Comparison of ENCODE assay signal across 9 cellular contexts in genomic region chr11:67435727-67436458, GRCh38. TPM values are rescaled to one million over a fixed set of nuclear protein-coding genes. Genes with fewer than 3 reads are reported as not detected.
DNase-seq lines count a peak whose midpoint lies in the region; ATAC-seq, FAIRE-seq and TF ChIP-seq lines count a peak whose summit lies in the region.
"Had no signal": no experiment of that assay in that cellular context is flagged by ENCODE, and none has a peak within 500 bp of the region (broad histone marks: within the 10 kb centered on the region; RNA-seq: fewer than 3 reads in every experiment).

No MANE protein-coding gene starts in this region.

- peak overlapping the region; percentile 99 for H3K27ac Mint-ChIP-seq in activated naive CD4-positive, alpha-beta T cell treated with anti-CD3 and anti-CD28 coated beads for 36 hours

- 68 to 96% methylated on average over 5 to 15 of the region's 38 CpGs for whole genome bisulfite sequencing in esophagus squamous epithelium, 2 donors

- no peaks in the 10 kb centered on the region for H3K27me3 Mint-ChIP-seq in activated naive CD4-positive, alpha-beta T cell treated with anti-CD3 and anti-CD28 coated beads for 36 hours (ENCODE audit: low read depth)

- TF ChIP-seq POLR2A in Peyer's patch (IDR thresholded peaks at IDR 0.05) (no peak), esophagus squamous epithelium (IDR thresholded peaks at IDR 0.05) (no peak)

- DNase-seq in activated naive CD4-positive, alpha-beta T cell treated with anti-CD3 and anti-CD28 coated beads for 36 hours: no peak
- DNase-seq in activated naive CD4-positive, alpha-beta T cell treated with anti-CD3 and anti-CD28 coated beads, Interleukin-2, amount 50 U/mL, for 16 hours: no peak
- DNase-seq in Peyer's patch (no peak), esophagus squamous epithelium (lab: John Stamatoyannopoulos, UW) (no peak), frontal cortex (ENCODE audit: low spot score in 2 of 2) (no peak), GM19239 (ENCODE audit: insufficient read length, low spot score) (no peak)

- CTCF ChIA-PET in activated naive CD4-positive, alpha-beta T cell treated with anti-CD3 and anti-CD28 coated beads for 36 hours (lab: Charles Lee): interaction anchor here (0.7 to 3.8 kb wide), 3 partner anchors 31 to 211 kb away, joined by 3 to 20 read pairs (median 3); no protein-coding TSS in a partner anchor

- TF ChIP-seq CTCF in Peyer's patch (IDR thresholded peaks at IDR 0.05) (no peak), esophagus squamous epithelium (IDR thresholded peaks at IDR 0.05) (no peak)

- no peaks in the 10 kb centered on the region for H3K27me3 ChIP-seq in Peyer's patch
- H3K27me3 ChIP-seq in esophagus squamous epithelium: no peaks in the 10 kb centered on the region
- no peaks in the 10 kb centered on the region for H3K27me3 ChIP-seq in stomach smooth muscle (ENCODE audit: control insufficient read depth in 1 of 2, insufficient read depth in 2 of 2, low read length in 2 of 2)

- H3K9me3 ChIP-seq in Peyer's patch: no peaks in the 10 kb centered on the region
- H3K9me3 ChIP-seq in esophagus squamous epithelium: no peaks in the 10 kb centered on the region
- H3K9me3 ChIP-seq in stomach smooth muscle (ENCODE audit: control insufficient read depth in 2 of 2, low read length in 2 of 2): no peaks in the 10 kb centered on the region

- intact Hi-C loops in activated naive CD4-positive, alpha-beta T cell treated with anti-CD3 and anti-CD28 coated beads for 36 hours (cut with micrococcal nuclease): loop anchor here (1.0 kb wide), 2 partner anchors 8 to 28 kb away; partner anchors contain the start of gene RPS6KB2
- intact Hi-C loops in esophagus squamous epithelium (cut with DNase I): no loop called here

- H3K36me3 ChIP-seq in Peyer's patch (peaks cover 0 to 90% (median 0%) of the 10 kb centered on the region in 3 donors), esophagus squamous epithelium (peaks cover 45 to 98% (median 57%) of the 10 kb centered on the region in 3 donors), stomach smooth muscle (ENCODE audit: control insufficient read depth in 2 of 2, insufficient read depth in 2 of 2, low read length in 2 of 2) (peaks cover 18 to 33% of the 10 kb centered on the region in 2 donors)

- H3K27ac ChIP-seq in Peyer's patch: peak overlapping the region; percentile 16 to 99 (median 62)
- H3K27ac ChIP-seq in esophagus squamous epithelium: peak overlapping the region; percentile 40 to 84 (median 75)
- peak overlapping the region; percentile 18 for H3K27ac ChIP-seq in stomach smooth muscle (ENCODE audit: low read length)
- H3K27ac ChIP-seq: parathyroid adenoma had no signal

- peak overlapping the region; percentile 4 to 81 (median 62) for H3K4me3 ChIP-seq in Peyer's patch
- peak overlapping the region in 3 of 4 donors; percentile 39 to 58 (median 41) for H3K4me3 ChIP-seq in esophagus squamous epithelium
- H3K4me3 ChIP-seq in stomach smooth muscle (ENCODE audit: low read length in 2 of 2): no peak overlapping the region

- H3K4me1 Mint-ChIP-seq in activated naive CD4-positive, alpha-beta T cell treated with anti-CD3 and anti-CD28 coated beads for 36 hours (ENCODE audit: low read depth): peaks cover 59% of the 10 kb centered on the region

- no peaks in the 10 kb centered on the region for H3K9me3 Mint-ChIP-seq in activated naive CD4-positive, alpha-beta T cell treated with anti-CD3 and anti-CD28 coated beads for 36 hours

- no peak for FAIRE-seq in frontal cortex (lab: Jason Lieb, UNC)
- no peak for FAIRE-seq in GM19239 (lab: Jason Lieb, UNC)

- H3K9ac ChIP-seq in stomach smooth muscle (ENCODE audit: low read length in 2 of 2): no peak overlapping the region
- H3K9ac ChIP-seq: parathyroid adenoma had no signal

- peak overlapping the region; percentile 90 for H3K4me3 Mint-ChIP-seq in activated naive CD4-positive, alpha-beta T cell treated with anti-CD3 and anti-CD28 coated beads for 36 hours

- no peak for ATAC-seq in HG02840 (IDR thresholded peaks at IDR 0.05; ENCODE audit: low FRiP score, unreplicated experiment)

- H3K36me3 Mint-ChIP-seq in activated naive CD4-positive, alpha-beta T cell treated with anti-CD3 and anti-CD28 coated beads for 36 hours (ENCODE audit: low read depth): peaks cover 48% of the 10 kb centered on the region

- H3K4me1 ChIP-seq in Peyer's patch (peaks cover 0 to 53% (median 24%) of the 10 kb centered on the region in 4 donors), esophagus squamous epithelium (peaks cover 38 to 87% (median 45%) of the 10 kb centered on the region in 3 donors), stomach smooth muscle (ENCODE audit: control insufficient read depth, insufficient read depth, low read length) (peaks cover 12% of the 10 kb centered on the region)
- H3K4me1 ChIP-seq: parathyroid adenoma had no signal

RNA-seq across cellular contexts. Expression of gene PTPRCAP, which starts 1.6 kb away (rescaled TPM):
- total RNA-seq in activated naive CD4-positive, alpha-beta T cell treated with anti-CD3 and anti-CD28 coated beads for 36 hours: 10 to 100 TPM; 56.8 to 62.4 TPM
- total RNA-seq in Peyer's patch: 10 to 100 TPM; 17.3 to 56.9 (median 21.7) TPM
- total RNA-seq in esophagus squamous epithelium: 10 to 100 TPM in 1 of 4 donors, 1 to 10 TPM in 3; 5.9 to 14.1 (median 6.8) TPM
- total RNA-seq in frontal cortex: not detected

RNA-seq across cellular contexts. Expression of gene CORO1B, which starts 7.4 kb away (rescaled TPM):
- total RNA-seq in activated naive CD4-positive, alpha-beta T cell treated with anti-CD3 and anti-CD28 coated beads for 36 hours: 100 to 1,000 TPM; 298 to 305 TPM
- total RNA-seq in Peyer's patch (100 to 1,000 TPM in 3 of 4 donors, 10 to 100 TPM in 1; 68.5 to 161 (median 138) TPM), esophagus squamous epithelium (100 to 1,000 TPM in 1 of 4 donors, 10 to 100 TPM in 3; 52.2 to 122 (median 57.6) TPM), frontal cortex (24.1 TPM)

RNA-seq across cellular contexts. Expression of gene RPS6KB2, which starts 7.6 kb away (rescaled TPM):
- total RNA-seq in activated naive CD4-positive, alpha-beta T cell treated with anti-CD3 and anti-CD28 coated beads for 36 hours: 10 to 100 TPM; 50.7 to 51.2 TPM
- total RNA-seq in Peyer's patch (10 to 100 TPM; 58.0 to 88.3 (median 63.5) TPM), esophagus squamous epithelium (100 to 1,000 TPM in 3 of 4 donors, 10 to 100 TPM in 1; 67.5 to 121 (median 113) TPM), frontal cortex (15.1 TPM)

RNA-seq across cellular contexts. Expression of gene GPR152, which starts 16.6 kb away (rescaled TPM):
- total RNA-seq in activated naive CD4-positive, alpha-beta T cell treated with anti-CD3 and anti-CD28 coated beads for 36 hours: not detected
- total RNA-seq in Peyer's patch (not detected), esophagus squamous epithelium (not detected), frontal cortex (not detected)

RNA-seq across cellular contexts. Expression of gene CABP4, which starts 19.3 kb away (rescaled TPM):
- 1 to 10 TPM; 1.4 to 2.3 TPM for total RNA-seq in activated naive CD4-positive, alpha-beta T cell treated with anti-CD3 and anti-CD28 coated beads for 36 hours
- total RNA-seq in Peyer's patch (1 to 10 TPM in 1 of 4 donors, under 1 TPM in 2, not detected in 1; 0.85 to 3.3 (median 0.94) TPM), esophagus squamous epithelium (under 1 TPM in 1 of 4 donors, not detected in 3; 0.38 TPM), frontal cortex (not detected)

Comparison
In these comparisons a context has a peak if more than half of its experiments do, and no peak if none do; other contexts are left out.
1. H3K27ac ChIP-seq: peak in every context shown above with its lines; median percentile 75 in esophagus squamous epithelium; 62 in Peyer's patch; 18 in stomach smooth muscle.
2. H3K4me3 ChIP-seq: peak in Peyer's patch (4 of 4) and esophagus squamous epithelium (3 of 4); none in stomach smooth muscle (0 of 2).